16 cellular contexts compared by ENCODE assay signal in genomic region chr16:81539009-81539820, GRCh38.
DNase-seq lines count a peak whose midpoint lies in the region; ATAC-seq, FAIRE-seq and TF ChIP-seq lines count a peak whose summit lies in the region.
"Had no signal": no experiment of that assay in that cellular context is flagged by ENCODE, and none has a peak within 500 bp of the region (broad histone marks: within the 10 kb centered on the region; RNA-seq: fewer than 3 reads in every experiment).

No MANE protein-coding gene starts in this region.

- peak overlapping the region; percentile 12 to 69; a peak in 3 of 6 replicates for H3K27ac ChIP-seq in A549
- H3K27ac ChIP-seq: esophagus muscularis mucosa, transverse colon had no signal

- H3K27me3 Mint-ChIP-seq in neural crest cell (ENCODE audit: low read depth), result no peaks in the 10 kb centered on the region
- H3K27me3 Mint-ChIP-seq: activated CD4-positive, alpha-beta T cell treated with anti-CD3 and anti-CD28 coated beads, Interleukin-2, amount 10 ng/mL, durations not matched to agents 7 days and 5 days had no signal

- H3K9me3 Mint-ChIP-seq in neural crest cell, result no peaks in the 10 kb centered on the region
- H3K9me3 Mint-ChIP-seq: activated CD4-positive, alpha-beta T cell treated with anti-CD3 and anti-CD28 coated beads, Interleukin-2, amount 10 ng/mL, durations not matched to agents 7 days and 5 days; T-helper 1 cell treated with Interleukin-12 subunit alpha and Interleukin-12 subunit beta and Interleukin-4 antibody, amounts not matched to agents 30 μg/mL and 1 μg/mL, for 36 hours had no signal

- TF ChIP-seq EP300 in A549 (IDR thresholded peaks at IDR 0.05), result no peak

- POLR2A ChIA-PET in A549 (lab: Yijun Ruan, JAX), result no interaction called here

- H3K4me1 Mint-ChIP-seq in neural crest cell, result peaks cover 59% of the 10 kb centered on the region

- peak overlapping the region; percentile 23; the same call in 2 of the 3 replicates for H3K4me2 ChIP-seq in A549

- H3K9me3 ChIP-seq in A549, result no peaks in the 10 kb centered on the region
- H3K9me3 ChIP-seq: esophagus muscularis mucosa, MG63, transverse colon had no signal

- CTCF ChIA-PET in A549 (lab: Yijun Ruan, JAX), result interaction anchor here (0.6 to 2.8 kb wide), 4 partner anchors 12 to 334 kb away, joined by 4 to 10 read pairs (median 5); no protein-coding TSS in a partner anchor

- no peaks in the 10 kb centered on the region for H3K36me3 Mint-ChIP-seq in neural crest cell (ENCODE audit: low read depth)

- H3K4me1 ChIP-seq in A549, result peaks cover 94% of the 10 kb centered on the region

- H3K4me3 ChIP-seq in A549 (no peak overlapping the region), fibroblast of the aortic adventitia (ENCODE audit: low read depth, low read length) (no peak overlapping the region)
- H3K4me3 ChIP-seq: esophagus muscularis mucosa, MG63, transverse colon had no signal

- WGBS in A549 (ENCODE audit: missing lambda C conversion rate), result 73% methylated on average over 18 of the region's 18 CpGs

- ATAC-seq in A549, result peak in 1 of 2 experiments; percentile 25; a peak in 3 of 6 replicates

- TF ChIP-seq CTCF in A549 (IDR thresholded peaks at IDR 0.05) (no peak), fibroblast of the aortic adventitia (IDR thresholded peaks at IDR 0.05; ENCODE audit: insufficient read depth, low read length) (no peak), neural crest cell (conservative IDR thresholded peaks at IDR 0.05) (no peak)

- H3K4me3 Mint-ChIP-seq in neural crest cell, result peak overlapping the region; percentile 1
- H3K4me3 Mint-ChIP-seq: activated CD4-positive, alpha-beta T cell treated with anti-CD3 and anti-CD28 coated beads, Interleukin-2, amount 10 ng/mL, durations not matched to agents 7 days and 5 days; T-helper 1 cell treated with Interleukin-12 subunit alpha and Interleukin-12 subunit beta and Interleukin-4 antibody, amounts not matched to agents 30 μg/mL and 1 μg/mL, for 36 hours had no signal

- no peak for TF ChIP-seq POLR2A in A549 (IDR thresholded peaks at IDR 0.05; ENCODE audit: low read length)

- FAIRE-seq in A549 (lab: Jason Lieb, UNC), result no peak
- FAIRE-seq: GM12892 had no signal

- TF ChIP-seq RAD21 in A549 (conservative IDR thresholded peaks at IDR 0.05 in 1 of 2, IDR thresholded peaks at IDR 0.05 in 1 of 2), result no peak

- DNase-seq in A549 (ENCODE audit: low read depth in 1 of 2, low spot score in 1 of 2), result no peak
- peak; percentile 15 for DNase-seq in NCI-H69 (lab: John Stamatoyannopoulos, UW)
- peak; percentile 70 for DNase-seq in fibroblast of the aortic adventitia (ENCODE audit: low read depth)
- DNase-seq in neural crest cell (ENCODE audit: low read depth, low spot score), result peak; percentile 13
- DNase-seq in NCI-H128 (lab: John Stamatoyannopoulos, UW; ENCODE audit: unreplicated experiment), result no peak
- no peak for DNase-seq in RPMI8226
- no peak for DNase-seq in DMS53 (lab: John Stamatoyannopoulos, UW)
- no peak for DNase-seq in stimulated activated CD4-positive, alpha-beta T cell treated with anti-CD3 and anti-CD28 coated beads, Interleukin-4, amount 100 ng/mL, for 1 hour
- DNase-seq: activated CD4-positive, alpha-beta T cell treated with anti-CD3 and anti-CD28 coated beads, Interleukin-2, amount 10 ng/mL, durations not matched to agents 7 days and 5 days; DND-41; MG63; stimulated activated CD4-positive, alpha-beta T cell treated with anti-CD3 and anti-CD28 coated beads, Interleukin-12 subunit alpha, Interleukin-12 subunit beta, amount 100 ng/mL, for 4 hours; transverse colon had no signal

- H3K27ac Mint-ChIP-seq in neural crest cell (ENCODE audit: unreplicated experiment), result peak overlapping the region; percentile 3
- H3K27ac Mint-ChIP-seq: activated CD4-positive, alpha-beta T cell treated with anti-CD3 and anti-CD28 coated beads, Interleukin-2, amount 10 ng/mL, durations not matched to agents 7 days and 5 days; T-helper 1 cell treated with Interleukin-12 subunit alpha and Interleukin-12 subunit beta and Interleukin-4 antibody, amounts not matched to agents 30 μg/mL and 1 μg/mL, for 36 hours had no signal

TF ChIP-seq in A549, 52 proteins besides CTCF, POLR2A, EP300 and RAD21:
- no peak for TF ChIP-seq KDM1A (IDR thresholded peaks at IDR 0.05; ENCODE audit: low read depth)
- TF ChIP-seq FOSB (CRISPR knock-in tag; IDR thresholded peaks at IDR 0.05), result no peak
- no peak for TF ChIP-seq TFCP2L1 (CRISPR knock-in tag; IDR thresholded peaks at IDR 0.05)
- no peak for TF ChIP-seq MYC (IDR thresholded peaks at IDR 0.05; ENCODE audit: borderline replicate concordance, low read length)
- no peak for TF ChIP-seq MAZ (IDR thresholded peaks at IDR 0.05; ENCODE audit: borderline replicate concordance, low read depth, low read length)
- TF ChIP-seq RCOR1 (IDR thresholded peaks at IDR 0.05; ENCODE audit: low read depth, low read length), result no peak
- no peak for TF ChIP-seq FOXS1 (CRISPR knock-in tag; IDR thresholded peaks at IDR 0.05)
- no peak for TF ChIP-seq BCL3 (IDR thresholded peaks at IDR 0.05)
- no peak for TF ChIP-seq ZC3H11A (IDR thresholded peaks at IDR 0.05)
- no peak for TF ChIP-seq GATA3 (IDR thresholded peaks at IDR 0.05; ENCODE audit: borderline replicate concordance)
- no peak for TF ChIP-seq CBX8 (IDR thresholded peaks at IDR 0.05)
- no peak for TF ChIP-seq CEBPB (IDR thresholded peaks at IDR 0.05)
- no peak for TF ChIP-seq TP53 (CRISPR knock-in tag; IDR thresholded peaks at IDR 0.05)
- no peak for TF ChIP-seq ESRRA (IDR thresholded peaks at IDR 0.05; ENCODE audit: borderline replicate concordance, low read length)
- TF ChIP-seq BHLHE40 (IDR thresholded peaks at IDR 0.05; ENCODE audit: low read depth, low read length), result no peak

Comparison
In these comparisons a context has a peak if more than half of its experiments do, and no peak if none do; other contexts are left out.
1. DNase-seq: peak in NCI-H69 (single experiment), fibroblast of the aortic adventitia (single experiment) and neural crest cell (single experiment); none in A549 (0 of 2), NCI-H128 (single experiment), RPMI8226 (single experiment), DMS53 (single experiment) and stimulated activated CD4-positive, alpha-beta T cell treated with anti-CD3 and anti-CD28 coated beads, Interleukin-4, amount 100 ng/mL, for 1 hour (single experiment).